ENCODE assay signal across 27 cellular contexts in genomic region chr2:75044291-75044690, GRCh38.
"Had no signal": no experiment of that assay in that cellular context is flagged by ENCODE, and none has a peak within 500 bp of the region (broad histone marks: within the 10 kb centered on the region; RNA-seq: fewer than 3 reads in every experiment).

No MANE protein-coding gene starts in this region.

- H3K4me3 Mint-ChIP-seq: natural killer cell; nephron; neural progenitor cell; stimulated activated effector memory CD8-positive, alpha-beta T cell treated with anti-CD3 and anti-CD28 coated beads, Interleukin-12 subunit alpha, Interleukin-12 subunit beta, amount 100 ng/mL, for 72 hours; stimulated activated naive B cell treated with anti-CD40 and anti-IgM and Interleukin-4, amounts not matched to agents 10 μg/mL and 1 μg/mL and 100 μg/mL, for 72 hours; stimulated activated naive CD8-positive, alpha-beta T cell treated with anti-CD3 and anti-CD28 coated beads, Interleukin-15, Interleukin-2, amounts not matched to agents 100 ng/mL and 50 ng/mL, for 24 hours had no signal

- H3K4me1 ChIP-seq: neural progenitor cell, parathyroid adenoma, right lobe of liver had no signal

- H3K36me3 Mint-ChIP-seq: natural killer cell; neural progenitor cell; stimulated activated effector memory CD8-positive, alpha-beta T cell treated with anti-CD3 and anti-CD28 coated beads, Interleukin-12 subunit alpha, Interleukin-12 subunit beta, amount 100 ng/mL, for 72 hours had no signal

- H2AFZ ChIP-seq: neural progenitor cell, parathyroid adenoma had no signal

- H3K36me3 ChIP-seq: neural progenitor cell, ovary, right lobe of liver, sigmoid colon, stomach, thoracic aorta, thyroid gland, tibial nerve, upper lobe of left lung had no signal

- H3K4me3 ChIP-seq: neural progenitor cell, ovary, psoas muscle, right lobe of liver, sigmoid colon, stomach, thoracic aorta, thyroid gland, tibial nerve, upper lobe of left lung had no signal

- H3K4me1 Mint-ChIP-seq: natural killer cell; stimulated activated effector memory CD8-positive, alpha-beta T cell treated with anti-CD3 and anti-CD28 coated beads, Interleukin-12 subunit alpha, Interleukin-12 subunit beta, amount 100 ng/mL, for 72 hours had no signal

- H3K27me3 Mint-ChIP-seq: progenitor cell of endocrine pancreas; stimulated activated naive B cell treated with anti-CD40 and anti-IgM and Interleukin-4, amounts not matched to agents 10 μg/mL and 1 μg/mL and 100 μg/mL, for 72 hours; stimulated activated naive CD8-positive, alpha-beta T cell treated with anti-CD3 and anti-CD28 coated beads, Interleukin-15, Interleukin-2, amounts not matched to agents 100 ng/mL and 50 ng/mL, for 24 hours had no signal

- H3K9me3 Mint-ChIP-seq: natural killer cell; nephron; neural progenitor cell; stimulated activated effector memory CD8-positive, alpha-beta T cell treated with anti-CD3 and anti-CD28 coated beads, Interleukin-12 subunit alpha, Interleukin-12 subunit beta, amount 100 ng/mL, for 72 hours; stimulated activated naive B cell treated with anti-CD40 and anti-IgM and Interleukin-4, amounts not matched to agents 10 μg/mL and 1 μg/mL and 100 μg/mL, for 72 hours; stimulated activated naive CD8-positive, alpha-beta T cell treated with anti-CD3 and anti-CD28 coated beads, Interleukin-15, Interleukin-2, amounts not matched to agents 100 ng/mL and 50 ng/mL, for 24 hours had no signal

- DNase-seq: natural killer cell; occipital lobe; ovary; posterior cingulate gyrus; psoas muscle; right cardiac atrium; right lobe of liver; sigmoid colon; small intestine; stimulated activated CD4-positive, alpha-beta T cell treated with anti-CD3 and anti-CD28 coated beads, Interleukin-15, amount 100 ng/mL, for 24 hours; stimulated activated CD4-positive, alpha-beta T cell treated with anti-CD3 and anti-CD28 coated beads, Interleukin-2, amount 100 ng/mL, for 24 hours; stimulated activated CD4-positive, alpha-beta T cell treated with anti-CD3 and anti-CD28 coated beads, Interleukin-2, amount 100 ng/mL, for 48 hours; stimulated activated CD4-positive, alpha-beta T cell treated with anti-CD3 and anti-CD28 coated beads, Interleukin-4, amount 100 ng/mL, for 24 hours; stimulated activated naive B cell treated with anti-CD40 and anti-IgM and Interleukin-4, amounts not matched to agents 10 μg/mL and 1 μg/mL and 100 μg/mL, for 72 hours; stimulated activated naive CD4-positive, alpha-beta T cell treated with Interleukin-2 at 50 U/mL for 16 hours; stomach; thyroid gland; trophoblast cell; upper lobe of left lung had no signal

- H3K9ac ChIP-seq: neural progenitor cell, parathyroid adenoma had no signal

- H3K27ac Mint-ChIP-seq: natural killer cell; neural progenitor cell; progenitor cell of endocrine pancreas; stimulated activated naive B cell treated with anti-CD40 and anti-IgM and Interleukin-4, amounts not matched to agents 10 μg/mL and 1 μg/mL and 100 μg/mL, for 72 hours; stimulated activated naive CD8-positive, alpha-beta T cell treated with anti-CD3 and anti-CD28 coated beads, Interleukin-15, Interleukin-2, amounts not matched to agents 100 ng/mL and 50 ng/mL, for 24 hours had no signal

- H3K4me2 ChIP-seq: neural progenitor cell had no signal

- H3K9me3 ChIP-seq: ovary, psoas muscle, right lobe of liver, sigmoid colon, stomach, thoracic aorta, thyroid gland, tibial nerve, upper lobe of left lung had no signal

- H3K27ac ChIP-seq: neural progenitor cell, ovary, parathyroid adenoma, psoas muscle, right lobe of liver, stomach, thoracic aorta, thyroid gland, tibial nerve, upper lobe of left lung had no signal

- H3K27me3 ChIP-seq: neural progenitor cell, ovary, right lobe of liver, sigmoid colon, stomach, thyroid gland, tibial nerve, upper lobe of left lung had no signal

- ATAC-seq: natural killer cell; psoas muscle; right cardiac atrium; right lobe of liver; stimulated activated effector memory CD8-positive, alpha-beta T cell treated with anti-CD3 and anti-CD28 coated beads, Interleukin-12 subunit alpha, Interleukin-12 subunit beta, amount 100 ng/mL, for 72 hours; stimulated activated naive B cell treated with anti-CD40 and anti-IgM and Interleukin-4, amounts not matched to agents 10 μg/mL and 1 μg/mL and 100 μg/mL, for 72 hours had no signal
